In the genomic region with DNA sequence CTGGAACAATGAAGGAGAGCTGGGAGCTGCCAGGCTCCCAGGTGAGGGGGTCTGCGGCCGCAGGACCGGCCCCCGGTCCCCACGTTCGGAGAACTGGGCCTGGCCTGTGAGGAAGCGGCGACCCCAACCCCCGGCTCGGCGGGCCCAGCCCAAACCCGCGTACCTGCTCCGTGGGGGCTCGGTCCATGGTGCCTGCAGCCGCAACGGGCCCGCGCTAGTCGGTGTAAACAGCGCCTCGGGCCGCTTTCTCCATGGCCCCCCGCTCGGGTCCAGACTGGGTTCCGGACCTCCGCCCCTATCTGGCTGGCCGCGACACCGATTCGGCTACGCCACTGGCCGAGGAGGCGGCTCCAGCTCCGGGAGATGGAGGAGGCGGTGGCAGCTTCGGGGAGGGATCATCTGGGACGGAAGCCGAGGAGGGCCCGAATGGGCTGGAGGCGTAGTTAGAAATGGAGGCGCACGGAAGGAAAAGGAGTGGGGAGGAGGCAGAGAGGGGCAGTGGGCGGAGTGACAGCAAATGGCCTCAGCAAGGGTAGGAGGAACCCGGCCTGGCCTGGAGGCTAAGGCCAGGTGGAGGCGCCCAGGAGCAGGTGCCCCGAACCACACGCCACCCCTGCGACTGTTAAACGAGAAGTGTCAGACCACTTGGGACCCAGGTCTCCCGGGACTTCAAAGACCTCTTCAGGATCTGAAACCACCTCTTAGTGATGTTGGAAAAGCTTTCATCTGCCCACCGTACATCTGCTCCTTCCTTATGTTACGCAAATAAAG, we compare ENCODE assay signal across 8 cellular contexts. TPM values are rescaled to one million over a fixed set of nuclear protein-coding genes. Genes with fewer than 3 reads are reported as not detected.
A peak's percentile ranks its signal among the peaks of the same experiment; 100 is the strongest.
DNase-seq lines count a peak whose midpoint lies in the region; ATAC-seq and TF ChIP-seq lines count a peak whose summit lies in the region.

A gene with protein sequence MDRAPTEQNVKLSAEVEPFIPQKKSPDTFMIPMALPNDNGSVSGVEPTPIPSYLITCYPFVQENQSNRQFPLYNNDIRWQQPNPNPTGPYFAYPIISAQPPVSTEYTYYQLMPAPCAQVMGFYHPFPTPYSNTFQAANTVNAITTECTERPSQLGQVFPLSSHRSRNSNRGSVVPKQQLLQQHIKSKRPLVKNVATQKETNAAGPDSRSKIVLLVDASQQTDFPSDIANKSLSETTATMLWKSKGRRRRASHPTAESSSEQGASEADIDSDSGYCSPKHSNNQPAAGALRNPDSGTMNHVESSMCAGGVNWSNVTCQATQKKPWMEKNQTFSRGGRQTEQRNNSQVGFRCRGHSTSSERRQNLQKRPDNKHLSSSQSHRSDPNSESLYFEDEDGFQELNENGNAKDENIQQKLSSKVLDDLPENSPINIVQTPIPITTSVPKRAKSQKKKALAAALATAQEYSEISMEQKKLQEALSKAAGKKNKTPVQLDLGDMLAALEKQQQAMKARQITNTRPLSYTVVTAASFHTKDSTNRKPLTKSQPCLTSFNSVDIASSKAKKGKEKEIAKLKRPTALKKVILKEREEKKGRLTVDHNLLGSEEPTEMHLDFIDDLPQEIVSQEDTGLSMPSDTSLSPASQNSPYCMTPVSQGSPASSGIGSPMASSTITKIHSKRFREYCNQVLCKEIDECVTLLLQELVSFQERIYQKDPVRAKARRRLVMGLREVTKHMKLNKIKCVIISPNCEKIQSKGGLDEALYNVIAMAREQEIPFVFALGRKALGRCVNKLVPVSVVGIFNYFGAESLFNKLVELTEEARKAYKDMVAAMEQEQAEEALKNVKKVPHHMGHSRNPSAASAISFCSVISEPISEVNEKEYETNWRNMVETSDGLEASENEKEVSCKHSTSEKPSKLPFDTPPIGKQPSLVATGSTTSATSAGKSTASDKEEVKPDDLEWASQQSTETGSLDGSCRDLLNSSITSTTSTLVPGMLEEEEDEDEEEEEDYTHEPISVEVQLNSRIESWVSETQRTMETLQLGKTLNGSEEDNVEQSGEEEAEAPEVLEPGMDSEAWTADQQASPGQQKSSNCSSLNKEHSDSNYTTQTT (minus strand): TSS at position 334 of the 771 bp plus-strand sequence. CDS start 147 bp downstream, at position 187.

- peak within 1 kb of the TSS; percentile 99 for H3K4me3 ChIP-seq in adipocyte (ENCODE audit: low read length)

- DNase-seq in NCI-H128 (lab: John Stamatoyannopoulos, UW; ENCODE audit: unreplicated experiment) (peak; percentile 37), SW480 (ENCODE audit: low spot score) (peak; percentile 94), adipocyte (ENCODE audit: low read depth) (peak; percentile 97), cardiac septum (ENCODE audit: low spot score) (peak; percentile 97), pons (ENCODE audit: low spot score) (peak; percentile 93), type B pancreatic cell (ENCODE audit: extremely low spot score, unreplicated experiment) (peak; percentile 92)

- H3K27me3 Mint-ChIP-seq in type B pancreatic cell: no peaks in the 10 kb centered on the region

- intact Hi-C loops in cardiac septum (cut with DNase I): loop anchor here (2.0 to 5.0 kb wide), 2 partner anchors 109 to 169 kb away; partner anchors contain the start of genes COPS2 and EID1

- peak; percentile 94 for ATAC-seq in HG02759 (IDR thresholded peaks at IDR 0.05; ENCODE audit: unreplicated experiment)

- no peaks in the 10 kb centered on the region for H3K36me3 Mint-ChIP-seq in type B pancreatic cell

- H3K9me3 Mint-ChIP-seq in type B pancreatic cell: no peaks in the 10 kb centered on the region

- no peaks in the 10 kb centered on the region for H3K9me3 ChIP-seq in adipocyte (ENCODE audit: control insufficient read depth, low read length)

- H3K27me3 ChIP-seq in adipocyte (replicated peaks; ENCODE audit: control insufficient read depth, insufficient read depth, low read length): no peaks in the 10 kb centered on the region

- TF ChIP-seq CTCF in GM12874 (IDR thresholded peaks at IDR 0.05; ENCODE audit: insufficient read depth, low read depth, low read length) (peak; percentile 68), type B pancreatic cell (conservative IDR thresholded peaks at IDR 0.05) (peak; percentile 36)

- H3K9ac ChIP-seq in adipocyte (ENCODE audit: low read length): peak within 1 kb of the TSS; percentile 97

- H3K27ac Mint-ChIP-seq in type B pancreatic cell: peak within 1 kb of the TSS; percentile 88

- peaks cover 25% of the 10 kb centered on the region for H3K4me1 ChIP-seq in adipocyte (ENCODE audit: control insufficient read depth, insufficient read depth, low read length)

- no peaks in the 10 kb centered on the region for H3K4me1 Mint-ChIP-seq in type B pancreatic cell (ENCODE audit: unreplicated experiment)

- peaks cover 4% of the 10 kb centered on the region for H3K36me3 ChIP-seq in adipocyte (ENCODE audit: control insufficient read depth, insufficient read depth, low read length, severe bottlenecking)

- H3K4me3 Mint-ChIP-seq in type B pancreatic cell: peak within 1 kb of the TSS; percentile 99

RNA-seq across cellular contexts. Expression of the gene that starts here (rescaled TPM):
- total RNA-seq in cardiac septum (40.9 TPM), type B pancreatic cell (ENCODE audit: low replicate concordance) (51.9 and 74.7 TPM in 2 replicates)

Comparison
In these comparisons a context has a peak if more than half of its experiments do, and no peak if none do; other contexts are left out.
1. Peak in every context shown above with its lines: DNase-seq, ATAC-seq and H3K4me3 ChIP-seq.
2. DNase-seq: peak in every context shown above with its lines; median percentile 97 in adipocyte; 97 in cardiac septum; 94 in SW480; 93 in pons; 92 in type B pancreatic cell; 37 in NCI-H128.